1 cellular context compared by ENCODE assay signal in the genomic region with DNA sequence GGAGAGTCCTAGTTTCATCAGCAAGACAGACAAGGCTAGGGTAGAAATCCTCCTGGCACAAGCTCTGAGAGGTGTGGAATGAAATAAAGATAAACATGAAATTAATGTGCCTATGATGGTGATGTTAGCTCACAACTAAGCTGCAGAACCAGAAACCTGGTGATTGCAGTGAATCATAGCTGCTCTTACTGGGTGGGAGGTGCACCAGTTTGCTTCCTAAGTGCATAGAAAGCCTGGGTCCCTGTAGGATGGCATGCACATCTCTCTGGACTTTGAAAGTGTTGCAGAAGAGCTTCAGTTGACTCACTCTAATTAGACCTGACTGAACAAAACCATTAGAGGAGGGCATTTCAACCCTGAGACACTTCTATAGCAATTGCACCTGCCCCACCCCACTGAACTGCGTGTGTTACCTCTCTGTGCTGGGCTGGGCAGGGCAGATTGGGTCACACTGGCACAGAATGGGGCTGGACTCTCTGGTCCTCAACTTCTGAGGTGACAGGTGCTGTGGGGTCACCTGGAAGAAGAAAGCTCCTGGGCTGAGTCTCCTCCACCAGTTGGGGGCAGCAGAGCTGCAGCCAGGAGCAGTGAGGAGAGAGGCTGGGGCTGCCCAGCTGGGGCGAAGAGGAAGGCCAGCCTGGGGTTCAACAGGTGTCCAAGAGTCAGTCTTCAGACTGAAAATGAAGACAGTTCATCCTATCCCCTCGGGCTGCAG.
TF ChIP-seq lines count a peak whose summit lies in the region.

No MANE protein-coding gene starts in this region.

TF ChIP-seq in K562, 482 proteins besides CTCF, POLR2A, EP300 and RAD21:
- TF ChIP-seq, protein P1, sequence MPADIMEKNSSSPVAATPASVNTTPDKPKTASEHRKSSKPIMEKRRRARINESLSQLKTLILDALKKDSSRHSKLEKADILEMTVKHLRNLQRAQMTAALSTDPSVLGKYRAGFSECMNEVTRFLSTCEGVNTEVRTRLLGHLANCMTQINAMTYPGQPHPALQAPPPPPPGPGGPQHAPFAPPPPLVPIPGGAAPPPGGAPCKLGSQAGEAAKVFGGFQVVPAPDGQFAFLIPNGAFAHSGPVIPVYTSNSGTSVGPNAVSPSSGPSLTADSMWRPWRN (IDR thresholded peaks at IDR 0.05; ENCODE audit: low read depth): no peak
- TF ChIP-seq, protein P2, sequence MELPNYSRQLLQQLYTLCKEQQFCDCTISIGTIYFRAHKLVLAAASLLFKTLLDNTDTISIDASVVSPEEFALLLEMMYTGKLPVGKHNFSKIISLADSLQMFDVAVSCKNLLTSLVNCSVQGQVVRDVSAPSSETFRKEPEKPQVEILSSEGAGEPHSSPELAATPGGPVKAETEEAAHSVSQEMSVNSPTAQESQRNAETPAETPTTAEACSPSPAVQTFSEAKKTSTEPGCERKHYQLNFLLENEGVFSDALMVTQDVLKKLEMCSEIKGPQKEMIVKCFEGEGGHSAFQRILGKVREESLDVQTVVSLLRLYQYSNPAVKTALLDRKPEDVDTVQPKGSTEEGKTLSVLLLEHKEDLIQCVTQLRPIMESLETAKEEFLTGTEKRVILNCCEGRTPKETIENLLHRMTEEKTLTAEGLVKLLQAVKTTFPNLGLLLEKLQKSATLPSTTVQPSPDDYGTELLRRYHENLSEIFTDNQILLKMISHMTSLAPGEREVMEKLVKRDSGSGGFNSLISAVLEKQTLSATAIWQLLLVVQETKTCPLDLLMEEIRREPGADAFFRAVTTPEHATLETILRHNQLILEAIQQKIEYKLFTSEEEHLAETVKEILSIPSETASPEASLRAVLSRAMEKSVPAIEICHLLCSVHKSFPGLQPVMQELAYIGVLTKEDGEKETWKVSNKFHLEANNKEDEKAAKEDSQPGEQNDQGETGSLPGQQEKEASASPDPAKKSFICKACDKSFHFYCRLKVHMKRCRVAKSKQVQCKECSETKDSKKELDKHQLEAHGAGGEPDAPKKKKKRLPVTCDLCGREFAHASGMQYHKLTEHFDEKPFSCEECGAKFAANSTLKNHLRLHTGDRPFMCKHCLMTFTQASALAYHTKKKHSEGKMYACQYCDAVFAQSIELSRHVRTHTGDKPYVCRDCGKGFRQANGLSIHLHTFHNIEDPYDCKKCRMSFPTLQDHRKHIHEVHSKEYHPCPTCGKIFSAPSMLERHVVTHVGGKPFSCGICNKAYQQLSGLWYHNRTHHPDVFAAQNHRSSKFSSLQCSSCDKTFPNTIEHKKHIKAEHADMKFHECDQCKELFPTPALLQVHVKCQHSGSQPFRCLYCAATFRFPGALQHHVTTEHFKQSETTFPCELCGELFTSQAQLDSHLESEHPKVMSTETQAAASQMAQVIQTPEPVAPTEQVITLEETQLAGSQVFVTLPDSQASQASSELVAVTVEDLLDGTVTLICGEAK (IDR thresholded peaks at IDR 0.05): no peak
- TF ChIP-seq, protein P2 (CRISPR knock-in tag; IDR thresholded peaks at IDR 0.05): peak; percentile 31; the same call in 1 of the 2 replicates
- peak; percentile 46; the same call in 1 of the 2 replicates for TF ChIP-seq PRMT5 (CRISPR knock-in tag; IDR thresholded peaks at IDR 0.05)
- TF ChIP-seq OTX1 (CRISPR knock-in tag; IDR thresholded peaks at IDR 0.05): no peak
- peak in 1 of 2 experiments; percentile 75; a peak in 2 of 4 replicates for TF ChIP-seq RCOR1 (IDR thresholded peaks at IDR 0.05; ENCODE audit: borderline replicate concordance in 1 of 2, low read depth in 2 of 2, low read length in 2 of 2)
- TF ChIP-seq MAZ (CRISPR knock-in tag; conservative IDR thresholded peaks at IDR 0.05 in 1 of 2, IDR thresholded peaks at IDR 0.05 in 1 of 2): peak in 1 of 2 experiments; percentile 75; a peak in 1 of 4 replicates
- TF ChIP-seq CSDE1 (IDR thresholded peaks at IDR 0.05): no peak
- TF ChIP-seq, protein P3, sequence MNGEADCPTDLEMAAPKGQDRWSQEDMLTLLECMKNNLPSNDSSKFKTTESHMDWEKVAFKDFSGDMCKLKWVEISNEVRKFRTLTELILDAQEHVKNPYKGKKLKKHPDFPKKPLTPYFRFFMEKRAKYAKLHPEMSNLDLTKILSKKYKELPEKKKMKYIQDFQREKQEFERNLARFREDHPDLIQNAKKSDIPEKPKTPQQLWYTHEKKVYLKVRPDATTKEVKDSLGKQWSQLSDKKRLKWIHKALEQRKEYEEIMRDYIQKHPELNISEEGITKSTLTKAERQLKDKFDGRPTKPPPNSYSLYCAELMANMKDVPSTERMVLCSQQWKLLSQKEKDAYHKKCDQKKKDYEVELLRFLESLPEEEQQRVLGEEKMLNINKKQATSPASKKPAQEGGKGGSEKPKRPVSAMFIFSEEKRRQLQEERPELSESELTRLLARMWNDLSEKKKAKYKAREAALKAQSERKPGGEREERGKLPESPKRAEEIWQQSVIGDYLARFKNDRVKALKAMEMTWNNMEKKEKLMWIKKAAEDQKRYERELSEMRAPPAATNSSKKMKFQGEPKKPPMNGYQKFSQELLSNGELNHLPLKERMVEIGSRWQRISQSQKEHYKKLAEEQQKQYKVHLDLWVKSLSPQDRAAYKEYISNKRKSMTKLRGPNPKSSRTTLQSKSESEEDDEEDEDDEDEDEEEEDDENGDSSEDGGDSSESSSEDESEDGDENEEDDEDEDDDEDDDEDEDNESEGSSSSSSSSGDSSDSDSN (IDR thresholded peaks at IDR 0.05; ENCODE audit: borderline replicate concordance in 1 of 2, low read depth in 2 of 2, low read length in 2 of 2): 0 out of 4 replicates have a peak, but pooled peaks of 1 of the 2 experiments have one; percentile 16
- TF ChIP-seq, protein P4, sequence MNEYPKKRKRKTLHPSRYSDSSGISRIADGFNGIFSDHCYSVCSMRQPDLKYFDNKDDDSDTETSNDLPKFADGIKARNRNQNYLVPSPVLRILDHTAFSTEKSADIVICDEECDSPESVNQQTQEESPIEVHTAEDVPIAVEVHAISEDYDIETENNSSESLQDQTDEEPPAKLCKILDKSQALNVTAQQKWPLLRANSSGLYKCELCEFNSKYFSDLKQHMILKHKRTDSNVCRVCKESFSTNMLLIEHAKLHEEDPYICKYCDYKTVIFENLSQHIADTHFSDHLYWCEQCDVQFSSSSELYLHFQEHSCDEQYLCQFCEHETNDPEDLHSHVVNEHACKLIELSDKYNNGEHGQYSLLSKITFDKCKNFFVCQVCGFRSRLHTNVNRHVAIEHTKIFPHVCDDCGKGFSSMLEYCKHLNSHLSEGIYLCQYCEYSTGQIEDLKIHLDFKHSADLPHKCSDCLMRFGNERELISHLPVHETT (CRISPR knock-in tag; conservative IDR thresholded peaks at IDR 0.05 in 1 of 2, IDR thresholded peaks at IDR 0.05 in 1 of 2): peak in 1 of 2 experiments; percentile 60; a peak in 1 of 4 replicates
- TF ChIP-seq ZNF140 (CRISPR knock-in tag; IDR thresholded peaks at IDR 0.05): no peak
- peak; percentile 56; the same call in 1 of the 2 replicates for TF ChIP-seq TCF7 (IDR thresholded peaks at IDR 0.05; ENCODE audit: borderline replicate concordance)
- TF ChIP-seq SMC3 (conservative IDR thresholded peaks at IDR 0.05; ENCODE audit: insufficient read depth, low read depth, low read length): peak; percentile 61; the same call in 1 of the 2 replicates
- peak; percentile 47; the same call in 1 of the 2 replicates for TF ChIP-seq ZNF184 (CRISPR knock-in tag; IDR thresholded peaks at IDR 0.05)
- no peak for TF ChIP-seq NCOA1 (IDR thresholded peaks at IDR 0.05; ENCODE audit: low read depth)
- no peak for TF ChIP-seq ZNF316 (IDR thresholded peaks at IDR 0.05)
- TF ChIP-seq SNRNP70 (optimal IDR thresholded peaks at IDR 0.05; ENCODE audit: low read depth, low read length): peak; percentile 53
- TF ChIP-seq, protein P5, sequence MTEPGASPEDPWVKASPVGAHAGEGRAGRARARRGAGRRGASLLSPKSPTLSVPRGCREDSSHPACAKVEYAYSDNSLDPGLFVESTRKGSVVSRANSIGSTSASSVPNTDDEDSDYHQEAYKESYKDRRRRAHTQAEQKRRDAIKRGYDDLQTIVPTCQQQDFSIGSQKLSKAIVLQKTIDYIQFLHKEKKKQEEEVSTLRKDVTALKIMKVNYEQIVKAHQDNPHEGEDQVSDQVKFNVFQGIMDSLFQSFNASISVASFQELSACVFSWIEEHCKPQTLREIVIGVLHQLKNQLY (CRISPR knock-in tag; conservative IDR thresholded peaks at IDR 0.05): 0 out of 4 replicates have a peak, but pooled peaks of 1 of the 2 experiments have one; percentile 71
- TF ChIP-seq JUND (IDR thresholded peaks at IDR 0.05; ENCODE audit: borderline replicate concordance, low read depth, low read length): peak; percentile 23; the same call in 1 of the 2 replicates
- no peak for TF ChIP-seq JUND (tag; IDR thresholded peaks at IDR 0.05; ENCODE audit: borderline replicate concordance, low read depth, low read length)
- TF ChIP-seq, protein P6, sequence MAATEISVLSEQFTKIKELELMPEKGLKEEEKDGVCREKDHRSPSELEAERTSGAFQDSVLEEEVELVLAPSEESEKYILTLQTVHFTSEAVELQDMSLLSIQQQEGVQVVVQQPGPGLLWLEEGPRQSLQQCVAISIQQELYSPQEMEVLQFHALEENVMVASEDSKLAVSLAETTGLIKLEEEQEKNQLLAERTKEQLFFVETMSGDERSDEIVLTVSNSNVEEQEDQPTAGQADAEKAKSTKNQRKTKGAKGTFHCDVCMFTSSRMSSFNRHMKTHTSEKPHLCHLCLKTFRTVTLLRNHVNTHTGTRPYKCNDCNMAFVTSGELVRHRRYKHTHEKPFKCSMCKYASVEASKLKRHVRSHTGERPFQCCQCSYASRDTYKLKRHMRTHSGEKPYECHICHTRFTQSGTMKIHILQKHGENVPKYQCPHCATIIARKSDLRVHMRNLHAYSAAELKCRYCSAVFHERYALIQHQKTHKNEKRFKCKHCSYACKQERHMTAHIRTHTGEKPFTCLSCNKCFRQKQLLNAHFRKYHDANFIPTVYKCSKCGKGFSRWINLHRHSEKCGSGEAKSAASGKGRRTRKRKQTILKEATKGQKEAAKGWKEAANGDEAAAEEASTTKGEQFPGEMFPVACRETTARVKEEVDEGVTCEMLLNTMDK (IDR thresholded peaks at IDR 0.05; ENCODE audit: borderline replicate concordance, insufficient read depth, low read depth, low read length, poor library complexity, severe bottlenecking): peak; percentile 34
- TF ChIP-seq DACH1 (IDR thresholded peaks at IDR 0.05; ENCODE audit: partially characterized antibody): peak; percentile 16
- 0 out of 4 replicates have a peak, but pooled peaks of 1 of the 2 experiments have one; percentile 1 for TF ChIP-seq SIN3A (IDR thresholded peaks at IDR 0.05; ENCODE audit: borderline replicate concordance in 2 of 2, control insufficient read depth in 1 of 2, low read depth in 2 of 2, low read length in 2 of 2)
- TF ChIP-seq NRF1 (conservative IDR thresholded peaks at IDR 0.05 in 1 of 2, IDR thresholded peaks at IDR 0.05 in 1 of 2): 0 out of 4 replicates have a peak, but pooled peaks of 1 of the 2 experiments have one; percentile 1
- TF ChIP-seq ILK (tag; IDR thresholded peaks at IDR 0.05; ENCODE audit: borderline replicate concordance, low read depth): peak; percentile 66; the same call in 1 of the 2 replicates
- TF ChIP-seq, protein P7, sequence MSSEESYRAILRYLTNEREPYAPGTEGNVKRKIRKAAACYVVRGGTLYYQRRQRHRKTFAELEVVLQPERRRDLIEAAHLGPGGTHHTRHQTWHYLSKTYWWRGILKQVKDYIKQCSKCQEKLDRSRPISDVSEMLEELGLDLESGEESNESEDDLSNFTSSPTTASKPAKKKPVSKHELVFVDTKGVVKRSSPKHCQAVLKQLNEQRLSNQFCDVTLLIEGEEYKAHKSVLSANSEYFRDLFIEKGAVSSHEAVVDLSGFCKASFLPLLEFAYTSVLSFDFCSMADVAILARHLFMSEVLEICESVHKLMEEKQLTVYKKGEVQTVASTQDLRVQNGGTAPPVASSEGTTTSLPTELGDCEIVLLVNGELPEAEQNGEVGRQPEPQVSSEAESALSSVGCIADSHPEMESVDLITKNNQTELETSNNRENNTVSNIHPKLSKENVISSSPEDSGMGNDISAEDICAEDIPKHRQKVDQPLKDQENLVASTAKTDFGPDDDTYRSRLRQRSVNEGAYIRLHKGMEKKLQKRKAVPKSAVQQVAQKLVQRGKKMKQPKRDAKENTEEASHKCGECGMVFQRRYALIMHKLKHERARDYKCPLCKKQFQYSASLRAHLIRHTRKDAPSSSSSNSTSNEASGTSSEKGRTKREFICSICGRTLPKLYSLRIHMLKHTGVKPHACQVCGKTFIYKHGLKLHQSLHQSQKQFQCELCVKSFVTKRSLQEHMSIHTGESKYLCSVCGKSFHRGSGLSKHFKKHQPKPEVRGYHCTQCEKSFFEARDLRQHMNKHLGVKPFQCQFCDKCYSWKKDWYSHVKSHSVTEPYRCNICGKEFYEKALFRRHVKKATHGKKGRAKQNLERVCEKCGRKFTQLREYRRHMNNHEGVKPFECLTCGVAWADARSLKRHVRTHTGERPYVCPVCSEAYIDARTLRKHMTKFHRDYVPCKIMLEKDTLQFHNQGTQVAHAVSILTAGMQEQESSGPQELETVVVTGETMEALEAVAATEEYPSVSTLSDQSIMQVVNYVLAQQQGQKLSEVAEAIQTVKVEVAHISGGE (CRISPR knock-in tag; IDR thresholded peaks at IDR 0.05): no peak
- TF ChIP-seq RB1 (IDR thresholded peaks at IDR 0.05; ENCODE audit: low read depth): peak; percentile 74; the same call in 1 of the 2 replicates
